In genomic region chr9:94029932-94030317, GRCh38 we compare ENCODE assay signal across 8 cellular contexts. TPM values are rescaled to one million over a fixed set of nuclear protein-coding genes. Genes with fewer than 3 reads are reported as not detected.
A peak's percentile ranks its signal among the peaks of the same experiment; 100 is the strongest.
DNase-seq lines count a peak whose midpoint lies in the region; ATAC-seq and TF ChIP-seq lines count a peak whose summit lies in the region.

No MANE protein-coding gene starts in this region.

- no peaks in the 10 kb centered on the region for H3K27me3 ChIP-seq in heart right ventricle

- peaks cover 13% of the 10 kb centered on the region for H3K4me1 Mint-ChIP-seq in memory B cell

- peaks cover 1% of the 10 kb centered on the region for H3K36me3 Mint-ChIP-seq in memory B cell

- intact Hi-C loops in heart right ventricle (cut with DNase I): no loop called here
- intact Hi-C loops in left ventricle myocardium superior (cut with micrococcal nuclease): no loop called here

- peak overlapping the region; percentile 95 for H3K27ac Mint-ChIP-seq in memory B cell

- peak overlapping the region; percentile 100 for H3K4me3 Mint-ChIP-seq in memory B cell

- H3K4me1 ChIP-seq in heart right ventricle: peaks cover 0 to 28% (median 11%) of the 10 kb centered on the region in 9 donors
- H3K4me1 ChIP-seq in urinary bladder (ENCODE audit: insufficient read depth): no peaks in the 10 kb centered on the region

- TF ChIP-seq CTCF in heart right ventricle (IDR thresholded peaks at IDR 0.05): no peak
- TF ChIP-seq CTCF in astrocyte of the cerebellum (IDR thresholded peaks at IDR 0.05; ENCODE audit: low read depth, low read length, missing control alignments): no peak

- H3K9me3 Mint-ChIP-seq in memory B cell: peaks cover 1% of the 10 kb centered on the region

- in situ Hi-C loops in astrocyte of the cerebellum (cut with HindIII; ENCODE audit: low sequenced_read_pairs): no loop called here

- WGBS in heart right ventricle, 2 donors: 27% methylated on average over 6 of the region's 6 CpGs
- WGBS in urinary bladder: 26% methylated on average over 6 of the region's 6 CpGs

- H3K27ac ChIP-seq in heart right ventricle (peak overlapping the region in 9 of 10 donors; percentile 86 to 94 (median 91)), urinary bladder (ENCODE audit: low read depth) (no peak overlapping the region)

- H3K27me3 Mint-ChIP-seq in memory B cell: peaks cover 4% of the 10 kb centered on the region

- no peak for DNase-seq in heart right ventricle
- no peak for DNase-seq in left ventricle myocardium superior
- DNase-seq in astrocyte of the cerebellum (ENCODE audit: low read depth): no peak
- no peak for DNase-seq in memory B cell (ENCODE audit: low spot score in 2 of 2)
- DNase-seq in GDM1 (lab: John Stamatoyannopoulos, UW): no peak
- no peak for DNase-seq in NCI-H2107 treated with DMSO at 0.1 percent for 48 hours (lab: John Stamatoyannopoulos, UW; ENCODE audit: unreplicated experiment)

- ATAC-seq in heart right ventricle (no peak), left ventricle myocardium superior (no peak), memory B cell (ENCODE audit: low read depth) (no peak), HG02981 (IDR thresholded peaks at IDR 0.05; ENCODE audit: unreplicated experiment) (no peak)

- H3K4me3 ChIP-seq in heart right ventricle (peak overlapping the region; percentile 63 to 97 (median 86)), astrocyte of the cerebellum (ENCODE audit: low read depth, low read length) (peak overlapping the region; percentile 67), urinary bladder (ENCODE audit: low read depth, low read length) (peak overlapping the region; percentile 78)

- peaks cover 0 to 15% (median 0%) of the 10 kb centered on the region in 11 donors for H3K9me3 ChIP-seq in heart right ventricle

- no peaks in the 10 kb centered on the region for H3K36me3 ChIP-seq in heart right ventricle
- no peaks in the 10 kb centered on the region for H3K36me3 ChIP-seq in urinary bladder (ENCODE audit: insufficient read depth)

RNA-seq across cellular contexts. Expression of gene PTPDC1, which starts 54.3 kb away (rescaled TPM):
- total RNA-seq in heart right ventricle: 10 to 100 TPM in 4 of 10 donors, 1 to 10 TPM in 6; 6.3 to 14.7 (median 9.5) TPM
- polyA plus RNA-seq in heart right ventricle: 10 to 100 TPM in 1 of 2 donors, 1 to 10 TPM in 1; 5.3 to 14.3 TPM
- total RNA-seq in left ventricle myocardium superior: 8.3 TPM
- total RNA-seq in urinary bladder: 25.1 TPM
- 3.5 TPM for polyA plus RNA-seq in urinary bladder
